Comparison of ENCODE assay signal across 11 cellular contexts in genomic region chr16:30139895-30140481, GRCh38. TPM values are rescaled to one million over a fixed set of nuclear protein-coding genes. Genes with fewer than 3 reads are reported as not detected.
DNase-seq lines count a peak whose midpoint lies in the region; ATAC-seq and TF ChIP-seq lines count a peak whose summit lies in the region.
"Had no signal": no experiment of that assay in that cellular context is flagged by ENCODE, and none has a peak within 500 bp of the region (broad histone marks: within the 10 kb centered on the region; RNA-seq: fewer than 3 reads in every experiment).

No MANE protein-coding gene starts in this region.

- no peaks in the 10 kb centered on the region for H3K36me3 ChIP-seq in psoas muscle (ENCODE audit: insufficient read depth in 1 of 2, low read depth in 1 of 2)
- H3K36me3 ChIP-seq in H7 (replicated peaks; ENCODE audit: control insufficient read depth, insufficient read depth, low read length), result no peaks in the 10 kb centered on the region
- H3K36me3 ChIP-seq in left ventricle myocardium inferior, result no peaks in the 10 kb centered on the region
- H3K36me3 ChIP-seq in HAP-1 (replicated peaks), result no peaks in the 10 kb centered on the region
- H3K36me3 ChIP-seq: cardiac muscle cell had no signal

- peak; percentile 27 for ATAC-seq in activated naive CD8-positive, alpha-beta T cell treated with anti-CD3 and anti-CD28 coated beads, Interleukin-2, amount 10 ng/mL, durations not matched to agents 7 days and 5 days (ENCODE audit: low read depth)
- no peak for ATAC-seq in psoas muscle

- H3K27me3 ChIP-seq in psoas muscle (ENCODE audit: insufficient read depth in 3 of 3, low read length in 2 of 3) (no peaks in the 10 kb centered on the region), H7 (ENCODE audit: control insufficient read depth, insufficient read depth, low read length) (no peaks in the 10 kb centered on the region), left ventricle myocardium inferior (ENCODE audit: low read depth) (no peaks in the 10 kb centered on the region), HAP-1 (ENCODE audit: low read depth) (no peaks in the 10 kb centered on the region)
- H3K27me3 ChIP-seq: cardiac muscle cell had no signal

- no peaks in the 10 kb centered on the region for H3K9me3 ChIP-seq in psoas muscle
- no peaks in the 10 kb centered on the region for H3K9me3 ChIP-seq in left ventricle myocardium inferior (replicated peaks)
- no peaks in the 10 kb centered on the region for H3K9me3 ChIP-seq in HAP-1

- H3K4me1 ChIP-seq in psoas muscle, result no peaks in the 10 kb centered on the region
- H3K4me1 ChIP-seq in left ventricle myocardium inferior, result no peaks in the 10 kb centered on the region
- H3K4me1 ChIP-seq in HAP-1, result no peaks in the 10 kb centered on the region

- POLR2A ChIA-PET in activated naive CD8-positive, alpha-beta T cell treated with anti-CD3 and anti-CD28 coated beads, Interleukin-2, amount 10 ng/mL, durations not matched to agents 7 days and 5 days (lab: Charles Lee), result interaction anchor here (0.6 to 3.4 kb wide), 6 partner anchors 12 to 952 kb away, joined by 3 to 17 read pairs (median 4); partner anchors contain the start of genes CORO1A and MAPK3

- H3K36me3 Mint-ChIP-seq in activated naive CD8-positive, alpha-beta T cell treated with anti-CD3 and anti-CD28 coated beads, Interleukin-2, amount 10 ng/mL, durations not matched to agents 7 days and 5 days, result no peaks in the 10 kb centered on the region

- DNase-seq in DMS153 (lab: John Stamatoyannopoulos, UW) (peak; percentile 88), NCI-H748 treated with DMSO at 0.1 percent for 48 hours (lab: John Stamatoyannopoulos, UW) (peak; percentile 4), psoas muscle (no peak), H7 (no peak), left ventricle myocardium inferior (no peak), HAP-1 (ENCODE audit: low spot score in 2 of 2) (no peak)
- DNase-seq in activated naive CD8-positive, alpha-beta T cell treated with anti-CD3 and anti-CD28 coated beads, Interleukin-2, amount 10 ng/mL, durations not matched to agents 7 days and 5 days, result no peak
- DNase-seq: erythroblast, Kasumi-1 had no signal

- no peaks in the 10 kb centered on the region for H3K27me3 Mint-ChIP-seq in activated naive CD8-positive, alpha-beta T cell treated with anti-CD3 and anti-CD28 coated beads, Interleukin-2, amount 10 ng/mL, durations not matched to agents 7 days and 5 days

- peaks cover 17% of the 10 kb centered on the region for H3K4me1 Mint-ChIP-seq in activated naive CD8-positive, alpha-beta T cell treated with anti-CD3 and anti-CD28 coated beads, Interleukin-2, amount 10 ng/mL, durations not matched to agents 7 days and 5 days

- intact Hi-C loops in psoas muscle (cut with DNase I) (no loop called here), left ventricle myocardium inferior (cut with micrococcal nuclease) (no loop called here)

- H3K9me3 Mint-ChIP-seq in activated naive CD8-positive, alpha-beta T cell treated with anti-CD3 and anti-CD28 coated beads, Interleukin-2, amount 10 ng/mL, durations not matched to agents 7 days and 5 days, result no peaks in the 10 kb centered on the region

- peak overlapping the region; percentile 77 for H3K27ac Mint-ChIP-seq in activated naive CD8-positive, alpha-beta T cell treated with anti-CD3 and anti-CD28 coated beads, Interleukin-2, amount 10 ng/mL, durations not matched to agents 7 days and 5 days

- H3K27ac ChIP-seq in 22Rv1, result peak overlapping the region; percentile 20; the same call in 1 of the 2 replicates
- no peak overlapping the region for H3K27ac ChIP-seq in psoas muscle
- H3K27ac ChIP-seq in left ventricle myocardium inferior (replicated peaks), result no peak overlapping the region
- H3K27ac ChIP-seq: cardiac muscle cell had no signal

- H3K4me3 ChIP-seq in psoas muscle (no peak overlapping the region), H7 (ENCODE audit: insufficient read depth, low read depth, low read length) (no peak overlapping the region), left ventricle myocardium inferior (no peak overlapping the region), HAP-1 (no peak overlapping the region)
- H3K4me3 ChIP-seq: cardiac muscle cell had no signal

- H3K4me3 Mint-ChIP-seq in activated naive CD8-positive, alpha-beta T cell treated with anti-CD3 and anti-CD28 coated beads, Interleukin-2, amount 10 ng/mL, durations not matched to agents 7 days and 5 days, result peak overlapping the region; percentile 25

- in situ Hi-C loops in HAP-1 (cut with MboI; ENCODE audit: low sequenced_read_pairs), result no loop called here

- WGBS in psoas muscle, 3 donors, result 65 to 72% (median 70%) methylated on average over 6 of the region's 6 CpGs

- TF ChIP-seq CTCF in 22Rv1 (IDR thresholded peaks at IDR 0.05), result no peak
- no peak for TF ChIP-seq CTCF in psoas muscle (IDR thresholded peaks at IDR 0.05)
- TF ChIP-seq CTCF in left ventricle myocardium inferior (IDR thresholded peaks at IDR 0.05; ENCODE audit: borderline replicate concordance), result no peak

RNA-seq across cellular contexts. Expression of gene MAPK3, which starts 17.0 kb away (rescaled TPM):
- 10 to 100 TPM; 77.6 to 81.4 TPM for total RNA-seq in activated naive CD8-positive, alpha-beta T cell treated with anti-CD3 and anti-CD28 coated beads, Interleukin-2, amount 10 ng/mL, durations not matched to agents 7 days and 5 days
- total RNA-seq in psoas muscle (10 to 100 TPM; 37.2 to 45.2 (median 41.0) TPM), left ventricle myocardium inferior (47.6 TPM)
- 10 to 100 TPM; 25.6 to 53.0 (median 48.7) TPM for polyA plus RNA-seq in psoas muscle
- 35.0 and 37.2 TPM in 2 replicates for total RNA-seq in H7 (2014; rRNA removed; shearing (Covaris generic))

RNA-seq across cellular contexts. Expression of gene GDPD3, which starts 26.7 kb away (rescaled TPM):
- 10 to 100 TPM; 14.3 to 18.6 TPM for total RNA-seq in activated naive CD8-positive, alpha-beta T cell treated with anti-CD3 and anti-CD28 coated beads, Interleukin-2, amount 10 ng/mL, durations not matched to agents 7 days and 5 days
- 1 to 10 TPM in 2 of 4 donors, under 1 TPM in 2; 0.56 to 3.1 (median 1.3) TPM for total RNA-seq in psoas muscle
- polyA plus RNA-seq in psoas muscle, result under 1 TPM; 0.48 to 0.91 (median 0.89) TPM
- 0.31 and 1.8 TPM in 2 replicates for total RNA-seq in H7 (2014; rRNA removed; shearing (Covaris generic))
- 2.3 TPM for total RNA-seq in left ventricle myocardium inferior

RNA-seq across cellular contexts. Expression of gene CORO1A, which starts 43.4 kb away (rescaled TPM):
- 1,000 to 10,000 TPM; 1,426 to 1,488 TPM for total RNA-seq in activated naive CD8-positive, alpha-beta T cell treated with anti-CD3 and anti-CD28 coated beads, Interleukin-2, amount 10 ng/mL, durations not matched to agents 7 days and 5 days
- 1 to 10 TPM; 4.0 to 6.8 (median 6.3) TPM for total RNA-seq in psoas muscle
- 1 to 10 TPM; 2.7 to 6.5 (median 3.0) TPM for polyA plus RNA-seq in psoas muscle
- total RNA-seq in H7 (2014; rRNA removed; shearing (Covaris generic)), result 5.8 and 5.9 TPM in 2 replicates
- total RNA-seq in left ventricle myocardium inferior, result 7.7 TPM

RNA-seq across cellular contexts. Expression of gene YPEL3, which starts 44.0 kb away (rescaled TPM):
- 100 to 1,000 TPM; 135 to 139 TPM for total RNA-seq in activated naive CD8-positive, alpha-beta T cell treated with anti-CD3 and anti-CD28 coated beads, Interleukin-2, amount 10 ng/mL, durations not matched to agents 7 days and 5 days
- total RNA-seq in psoas muscle (100 to 1,000 TPM in 1 of 4 donors, 10 to 100 TPM in 3; 47.1 to 156 (median 60.2) TPM), left ventricle myocardium inferior (54.4 TPM)
- polyA plus RNA-seq in psoas muscle, result 10 to 100 TPM; 24.8 to 96.2 (median 81.4) TPM
- 22.8 and 26.9 TPM in 2 replicates for total RNA-seq in H7 (2014; rRNA removed; shearing (Covaris generic))

RNA-seq across cellular contexts. Expression of gene TBX6, which starts 48.3 kb away (rescaled TPM):
- 1 to 10 TPM; 2.4 to 3.0 TPM for total RNA-seq in activated naive CD8-positive, alpha-beta T cell treated with anti-CD3 and anti-CD28 coated beads, Interleukin-2, amount 10 ng/mL, durations not matched to agents 7 days and 5 days
- 1 to 10 TPM in 1 of 4 donors, under 1 TPM in 3; 0.32 to 1.0 (median 0.51) TPM for total RNA-seq in psoas muscle
- 1 to 10 TPM in 2 of 3 donors, under 1 TPM in 1; 0.76 to 1.6 (median 1.5) TPM for polyA plus RNA-seq in psoas muscle
- total RNA-seq in H7 (2014; rRNA removed; shearing (Covaris generic)), result 2.9 and 4.6 TPM in 2 replicates
- 1.0 TPM for total RNA-seq in left ventricle myocardium inferior

Comparison
In these comparisons a context has a peak if more than half of its experiments do, and no peak if none do; other contexts are left out.
1. DNase-seq: peak in DMS153 (single experiment) and NCI-H748 treated with DMSO at 0.1 percent for 48 hours (single experiment); none in activated naive CD8-positive, alpha-beta T cell treated with anti-CD3 and anti-CD28 coated beads, Interleukin-2, amount 10 ng/mL, durations not matched to agents 7 days and 5 days (single experiment), psoas muscle (0 of 2), H7 (single experiment), left ventricle myocardium inferior (single experiment) and HAP-1 (0 of 2).
2. RNA of gene CORO1A, which starts 43.4 kb away (total RNA-seq): 1,426 to 1,488 TPM in activated naive CD8-positive, alpha-beta T cell treated with anti-CD3 and anti-CD28 coated beads, Interleukin-2, amount 10 ng/mL, durations not matched to agents 7 days and 5 days; 7.7 TPM in left ventricle myocardium inferior (single experiment), 4.0 to 6.8 TPM in psoas muscle and 5.8 to 5.9 TPM in H7; every median in the first group is over 100 times any median in the second.